Comparison of ENCODE assay signal across 23 cellular contexts in genomic region chr7:124432009-124432578, GRCh38.
DNase-seq lines count a peak whose midpoint lies in the region; ATAC-seq, FAIRE-seq and TF ChIP-seq lines count a peak whose summit lies in the region.
"Had no signal": no experiment of that assay in that cellular context is flagged by ENCODE, and none has a peak within 500 bp of the region (broad histone marks: within the 10 kb centered on the region; RNA-seq: fewer than 3 reads in every experiment).

No MANE protein-coding gene starts in this region.

- H3K27me3 ChIP-seq in liver (ENCODE audit: control insufficient read depth in 4 of 4, insufficient read depth in 4 of 4, low read length in 3 of 4) (no peaks in the 10 kb centered on the region), HepG2 (ENCODE audit: control insufficient read depth in 1 of 2, insufficient read depth in 2 of 2, low read length in 2 of 2) (no peaks in the 10 kb centered on the region), right lobe of liver (no peaks in the 10 kb centered on the region), Peyer's patch (no peaks in the 10 kb centered on the region), lower lobe of right lung (ENCODE audit: low read depth) (no peaks in the 10 kb centered on the region)
- H3K27me3 ChIP-seq: BLaER1 treated with 17β-estradiol and CSF1 and Interleukin-3, amounts not matched to agents 10 nM and 100 nM had no signal

- H3K4me3 ChIP-seq in liver (ENCODE audit: low read depth in 1 of 3, low read length in 3 of 3), result no peak overlapping the region
- H3K4me3 ChIP-seq in HepG2 (replicated peaks in 1 of 3; ENCODE audit: insufficient read depth in 1 of 3, low read depth in 2 of 3, low read length in 3 of 3), result no peak overlapping the region
- no peak overlapping the region for H3K4me3 ChIP-seq in right lobe of liver
- H3K4me3 ChIP-seq in Peyer's patch, result no peak overlapping the region
- no peak overlapping the region for H3K4me3 ChIP-seq in lower lobe of right lung
- H3K4me3 ChIP-seq: A549; BLaER1 treated with 17β-estradiol and CSF1 and Interleukin-3, amounts not matched to agents 10 nM and 100 nM had no signal

- intact Hi-C loops in HepG2 (cut with micrococcal nuclease; ENCODE audit: unreplicated experiment), result no loop called here
- intact Hi-C loops in right lobe of liver (cut with DNase I), result no loop called here
- intact Hi-C loops in lower lobe of right lung (cut with DNase I), result no loop called here

- no TSS peak for BruUV-seq in HepG2 (replicated peaks; lab: Mats Ljungman, UMichigan)

- FAIRE-seq in HepG2 (lab: Jason Lieb, UNC) (no peak), frontal cortex (lab: Jason Lieb, UNC) (no peak)
- FAIRE-seq: A549, D721Med, G401.6, GM12891, GM19239 had no signal

- no peak for DNase-seq in HepG2 (ENCODE audit: low spot score)
- peak; percentile 11 for DNase-seq in fibroblast of gingiva (ENCODE audit: low read depth)
- DNase-seq in right lobe of liver, result peak in 2 of 3 donors; percentile 62 to 73
- no peak for DNase-seq in frontal cortex (ENCODE audit: low spot score in 2 of 2)
- no peak for DNase-seq in Peyer's patch
- no peak for DNase-seq in lower lobe of right lung
- DNase-seq: ACHN; AML-193; Caco-2; Calu3; CD4-positive, alpha-beta T cell; CD8-positive, alpha-beta T cell; DMS79 treated with DMSO at 0.1 percent for 48 hours; GF-D8 had no signal

- no peaks in the 10 kb centered on the region for H3K79me2 ChIP-seq in HepG2 (ENCODE audit: insufficient read depth, low read length)

- in situ Hi-C loops in HepG2 (cut with HindIII; ENCODE audit: extremely low pct_ligation_motif_present, low pct_unique_long_range_greater_than_20kb), result no loop called here

- TF ChIP-seq CTCF in liver (IDR thresholded peaks at IDR 0.05; ENCODE audit: low read depth, low read length, missing input control) (no peak), HepG2 (CRISPR knock-in tag; IDR thresholded peaks at IDR 0.05) (no peak), right lobe of liver (IDR thresholded peaks at IDR 0.05) (no peak), Peyer's patch (IDR thresholded peaks at IDR 0.05) (no peak), lower lobe of right lung (IDR thresholded peaks at IDR 0.05) (no peak)

- no peak overlapping the region for H3K4me2 ChIP-seq in HepG2 (ENCODE audit: low read depth, low read length)
- H3K4me2 ChIP-seq: A549; BLaER1 treated with 17β-estradiol and CSF1 and Interleukin-3, amounts not matched to agents 10 nM and 100 nM had no signal

- 88% methylated on average over 5 of the region's 5 CpGs for WGBS in liver
- 27% methylated on average over 5 of the region's 5 CpGs for WGBS in HepG2 (ENCODE audit: low lambda C conversion rate)
- 51% methylated on average over 5 of the region's 5 CpGs for WGBS in right lobe of liver (ENCODE audit: insufficient coverage, low coverage, low lambda C conversion rate, missing lambda C conversion rate)

- CTCF ChIA-PET in HepG2 (lab: Yijun Ruan, JAX; ENCODE audit: low intra/inter-chr PET ratio, low total read pairs), result no interaction called here

- no peak overlapping the region for H2AFZ ChIP-seq in HepG2 (ENCODE audit: low read length)

- TF ChIP-seq RAD21 in liver (IDR thresholded peaks at IDR 0.05) (no peak), HepG2 (CRISPR knock-in tag; IDR thresholded peaks at IDR 0.05) (no peak)

- H3K9ac ChIP-seq in liver (ENCODE audit: low read depth in 1 of 2, low read length in 2 of 2) (no peak overlapping the region), HepG2 (ENCODE audit: insufficient read depth, low read depth, low read length) (no peak overlapping the region)
- H3K9ac ChIP-seq: BLaER1 treated with 17β-estradiol and CSF1 and Interleukin-3, amounts not matched to agents 10 nM and 100 nM had no signal

- TF ChIP-seq POLR2A in HepG2 (IDR thresholded peaks at IDR 0.05; ENCODE audit: insufficient read depth in 1 of 2, low read depth in 2 of 2, low read length in 2 of 2) (no peak), right lobe of liver (IDR thresholded peaks at IDR 0.05) (no peak), Peyer's patch (IDR thresholded peaks at IDR 0.05) (no peak)

- no peaks in the 10 kb centered on the region for H4K20me1 ChIP-seq in HepG2 (ENCODE audit: insufficient read depth, low read length)
- H4K20me1 ChIP-seq: BLaER1 treated with 17β-estradiol and CSF1 and Interleukin-3, amounts not matched to agents 10 nM and 100 nM had no signal

- ATAC-seq in HepG2 (no peak), right lobe of liver (peak; percentile 66 to 96 (median 82)), lower lobe of right lung (no peak)
- ATAC-seq: A549; CD8-positive, alpha-beta T cell had no signal

- POLR2A ChIA-PET in HepG2 (lab: Yijun Ruan, JAX), result no interaction called here

- H3K9me3 ChIP-seq in liver (ENCODE audit: control insufficient read depth in 4 of 4, low read length in 3 of 4) (no peaks in the 10 kb centered on the region), HepG2 (ENCODE audit: low read length) (no peaks in the 10 kb centered on the region), right lobe of liver (no peaks in the 10 kb centered on the region), Peyer's patch (no peaks in the 10 kb centered on the region), lower lobe of right lung (no peaks in the 10 kb centered on the region)
- H3K9me3 ChIP-seq: A549; BLaER1 treated with 17β-estradiol and CSF1 and Interleukin-3, amounts not matched to agents 10 nM and 100 nM; Caco-2 had no signal

- H3K27ac ChIP-seq in liver (ENCODE audit: low read depth in 1 of 2, low read length in 2 of 2) (no peak overlapping the region), HepG2 (ENCODE audit: extremely low read length, insufficient read depth, low read length) (no peak overlapping the region), right lobe of liver (no peak overlapping the region), Peyer's patch (no peak overlapping the region), lower lobe of right lung (no peak overlapping the region)
- H3K27ac ChIP-seq: 22Rv1; A549; BLaER1 treated with 17β-estradiol and CSF1 and Interleukin-3, amounts not matched to agents 10 nM and 100 nM; C4-2B had no signal

- H3K36me3 ChIP-seq in liver (ENCODE audit: control insufficient read depth in 4 of 4, insufficient read depth in 3 of 4, low read depth in 1 of 4, low read length in 3 of 4), result no peaks in the 10 kb centered on the region
- H3K36me3 ChIP-seq in HepG2 (replicated peaks in 1 of 2; ENCODE audit: control insufficient read depth in 1 of 2, insufficient read depth in 2 of 2, low read length in 2 of 2), result no peaks in the 10 kb centered on the region
- H3K36me3 ChIP-seq in right lobe of liver, result no peaks in the 10 kb centered on the region
- no peaks in the 10 kb centered on the region for H3K36me3 ChIP-seq in Peyer's patch
- no peaks in the 10 kb centered on the region for H3K36me3 ChIP-seq in lower lobe of right lung
- H3K36me3 ChIP-seq: BLaER1 treated with 17β-estradiol and CSF1 and Interleukin-3, amounts not matched to agents 10 nM and 100 nM had no signal

- H3K4me1 ChIP-seq in liver (ENCODE audit: control insufficient read depth in 4 of 4, insufficient read depth in 4 of 4, low read length in 3 of 4) (no peaks in the 10 kb centered on the region), HepG2 (ENCODE audit: insufficient read depth, low read length) (no peaks in the 10 kb centered on the region), right lobe of liver (peaks cover 0 to 6% (median 0%) of the 10 kb centered on the region in 4 donors), Peyer's patch (no peaks in the 10 kb centered on the region), lower lobe of right lung (no peaks in the 10 kb centered on the region)
- H3K4me1 ChIP-seq: A549; BLaER1 treated with 17β-estradiol and CSF1 and Interleukin-3, amounts not matched to agents 10 nM and 100 nM; Caco-2 had no signal

- TF ChIP-seq EP300 in HepG2 (IDR thresholded peaks at IDR 0.05; ENCODE audit: low read depth in 2 of 2, low read length in 2 of 2) (no peak), HepG2 (CRISPR knock-in tag; IDR thresholded peaks at IDR 0.05; ENCODE audit: borderline replicate concordance) (no peak)

TF ChIP-seq in liver, 16 proteins besides CTCF, POLR2A, EP300 and RAD21 (continues in another document):
- TF ChIP-seq, protein P1, sequence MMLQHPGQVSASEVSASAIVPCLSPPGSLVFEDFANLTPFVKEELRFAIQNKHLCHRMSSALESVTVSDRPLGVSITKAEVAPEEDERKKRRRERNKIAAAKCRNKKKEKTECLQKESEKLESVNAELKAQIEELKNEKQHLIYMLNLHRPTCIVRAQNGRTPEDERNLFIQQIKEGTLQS (IDR thresholded peaks at IDR 0.05), result peak; percentile 16
- TF ChIP-seq, protein P2, sequence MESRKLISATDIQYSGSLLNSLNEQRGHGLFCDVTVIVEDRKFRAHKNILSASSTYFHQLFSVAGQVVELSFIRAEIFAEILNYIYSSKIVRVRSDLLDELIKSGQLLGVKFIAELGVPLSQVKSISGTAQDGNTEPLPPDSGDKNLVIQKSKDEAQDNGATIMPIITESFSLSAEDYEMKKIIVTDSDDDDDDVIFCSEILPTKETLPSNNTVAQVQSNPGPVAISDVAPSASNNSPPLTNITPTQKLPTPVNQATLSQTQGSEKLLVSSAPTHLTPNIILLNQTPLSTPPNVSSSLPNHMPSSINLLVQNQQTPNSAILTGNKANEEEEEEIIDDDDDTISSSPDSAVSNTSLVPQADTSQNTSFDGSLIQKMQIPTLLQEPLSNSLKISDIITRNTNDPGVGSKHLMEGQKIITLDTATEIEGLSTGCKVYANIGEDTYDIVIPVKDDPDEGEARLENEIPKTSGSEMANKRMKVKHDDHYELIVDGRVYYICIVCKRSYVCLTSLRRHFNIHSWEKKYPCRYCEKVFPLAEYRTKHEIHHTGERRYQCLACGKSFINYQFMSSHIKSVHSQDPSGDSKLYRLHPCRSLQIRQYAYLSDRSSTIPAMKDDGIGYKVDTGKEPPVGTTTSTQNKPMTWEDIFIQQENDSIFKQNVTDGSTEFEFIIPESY (IDR thresholded peaks at IDR 0.05), result no peak

TF ChIP-seq in HepG2, 621 proteins besides CTCF, POLR2A, EP300 and RAD21:
- TF ChIP-seq NR2F2 (IDR thresholded peaks at IDR 0.05; ENCODE audit: borderline replicate concordance, low read depth), result no peak
- TF ChIP-seq BATF2 (CRISPR knock-in tag; IDR thresholded peaks at IDR 0.05), result no peak
- TF ChIP-seq ELF1 (CRISPR knock-in tag; IDR thresholded peaks at IDR 0.05), result no peak

Comparison
In these comparisons a context has a peak if more than half of its experiments do, and no peak if none do; other contexts are left out.
1. ATAC-seq: peak in right lobe of liver (4 of 4); none in HepG2 (single experiment) and lower lobe of right lung (0 of 2).
2. DNase-seq: peak in fibroblast of gingiva (single experiment) and right lobe of liver (2 of 3); none in HepG2 (single experiment), frontal cortex (0 of 2), Peyer's patch (0 of 3) and lower lobe of right lung (single experiment).